1 cellular context compared by ENCODE assay signal in genomic region chr19:17334414-17335409, GRCh38.
TF ChIP-seq lines count a peak whose summit lies in the region.

A gene with protein sequence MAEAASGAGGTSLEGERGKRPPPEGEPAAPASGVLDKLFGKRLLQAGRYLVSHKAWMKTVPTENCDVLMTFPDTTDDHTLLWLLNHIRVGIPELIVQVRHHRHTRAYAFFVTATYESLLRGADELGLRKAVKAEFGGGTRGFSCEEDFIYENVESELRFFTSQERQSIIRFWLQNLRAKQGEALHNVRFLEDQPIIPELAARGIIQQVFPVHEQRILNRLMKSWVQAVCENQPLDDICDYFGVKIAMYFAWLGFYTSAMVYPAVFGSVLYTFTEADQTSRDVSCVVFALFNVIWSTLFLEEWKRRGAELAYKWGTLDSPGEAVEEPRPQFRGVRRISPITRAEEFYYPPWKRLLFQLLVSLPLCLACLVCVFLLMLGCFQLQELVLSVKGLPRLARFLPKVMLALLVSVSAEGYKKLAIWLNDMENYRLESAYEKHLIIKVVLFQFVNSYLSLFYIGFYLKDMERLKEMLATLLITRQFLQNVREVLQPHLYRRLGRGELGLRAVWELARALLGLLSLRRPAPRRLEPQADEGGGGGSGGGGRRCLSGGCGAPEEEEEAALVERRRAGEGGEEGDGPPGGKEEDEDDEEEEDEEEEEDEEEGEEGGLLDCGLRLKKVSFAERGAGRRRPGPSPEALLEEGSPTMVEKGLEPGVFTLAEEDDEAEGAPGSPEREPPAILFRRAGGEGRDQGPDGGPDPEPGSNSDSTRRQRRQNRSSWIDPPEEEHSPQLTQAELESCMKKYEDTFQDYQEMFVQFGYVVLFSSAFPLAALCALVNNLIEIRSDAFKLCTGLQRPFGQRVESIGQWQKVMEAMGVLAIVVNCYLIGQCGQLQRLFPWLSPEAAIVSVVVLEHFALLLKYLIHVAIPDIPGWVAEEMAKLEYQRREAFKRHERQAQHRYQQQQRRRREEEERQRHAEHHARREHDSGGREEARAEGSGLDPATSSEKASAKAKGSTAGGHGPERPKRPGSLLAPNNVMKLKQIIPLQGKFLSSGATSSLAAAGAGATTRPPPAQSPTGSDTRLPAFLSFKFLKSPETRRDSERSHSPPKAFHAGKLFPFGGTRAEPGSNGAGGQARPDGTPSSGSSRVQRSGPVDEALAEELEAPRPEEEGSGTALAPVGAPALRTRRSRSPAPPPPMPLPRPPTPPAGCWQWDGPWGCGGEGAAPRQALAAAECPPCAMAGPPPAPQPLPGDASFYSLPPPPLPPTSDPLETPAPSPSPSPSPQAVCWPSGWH (minus strand): TSS chr19:17334855. CDS start chr19:17334670, 185 bp downstream.

TF ChIP-seq in GM12878, 131 proteins besides CTCF, POLR2A, EP300 and RAD21 (continued from another document and continues in another):
- TF ChIP-seq SMC3 (IDR thresholded peaks at IDR 0.05; ENCODE audit: borderline replicate concordance, low read length): no peak
- TF ChIP-seq, protein P1, sequence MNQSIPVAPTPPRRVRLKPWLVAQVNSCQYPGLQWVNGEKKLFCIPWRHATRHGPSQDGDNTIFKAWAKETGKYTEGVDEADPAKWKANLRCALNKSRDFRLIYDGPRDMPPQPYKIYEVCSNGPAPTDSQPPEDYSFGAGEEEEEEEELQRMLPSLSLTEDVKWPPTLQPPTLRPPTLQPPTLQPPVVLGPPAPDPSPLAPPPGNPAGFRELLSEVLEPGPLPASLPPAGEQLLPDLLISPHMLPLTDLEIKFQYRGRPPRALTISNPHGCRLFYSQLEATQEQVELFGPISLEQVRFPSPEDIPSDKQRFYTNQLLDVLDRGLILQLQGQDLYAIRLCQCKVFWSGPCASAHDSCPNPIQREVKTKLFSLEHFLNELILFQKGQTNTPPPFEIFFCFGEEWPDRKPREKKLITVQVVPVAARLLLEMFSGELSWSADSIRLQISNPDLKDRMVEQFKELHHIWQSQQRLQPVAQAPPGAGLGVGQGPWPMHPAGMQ (IDR thresholded peaks at IDR 0.05; ENCODE audit: borderline replicate concordance): no peak
- peak; percentile 84 for TF ChIP-seq BACH1 (IDR thresholded peaks at IDR 0.05; ENCODE audit: borderline replicate concordance)
- no peak for TF ChIP-seq NR2C2 (IDR thresholded peaks at IDR 0.05; ENCODE audit: borderline replicate concordance, control insufficient read depth, insufficient read length, low read depth)
- TF ChIP-seq MYB (IDR thresholded peaks at IDR 0.05; ENCODE audit: borderline replicate concordance, low read depth, low read length): 0 out of 2 replicates have a peak, but pooled peaks have one; percentile 20
- no peak for TF ChIP-seq GABPA (IDR thresholded peaks at IDR 0.05; ENCODE audit: low read depth)
- TF ChIP-seq NKRF (conservative IDR thresholded peaks at IDR 0.05): peak; percentile 75
- TF ChIP-seq DPF2 (IDR thresholded peaks at IDR 0.05): peak; percentile 89
- no peak for TF ChIP-seq NFIC (IDR thresholded peaks at IDR 0.05; ENCODE audit: low read depth, low read length)
- peak; percentile 85 for TF ChIP-seq PBX3 (IDR thresholded peaks at IDR 0.05; ENCODE audit: insufficient replicate concordance, low read depth, low read length)
- peak; percentile 54; the same call in 1 of the 2 replicates for TF ChIP-seq CBFB (IDR thresholded peaks at IDR 0.05; ENCODE audit: low read depth)
- TF ChIP-seq SIN3A (IDR thresholded peaks at IDR 0.05; ENCODE audit: low read depth, low read length): peak; percentile 48; the same call in 1 of the 2 replicates
- TF ChIP-seq HSF1 (IDR thresholded peaks at IDR 0.05; ENCODE audit: low read depth, low read length): 0 out of 2 replicates have a peak, but pooled peaks have one; percentile 12
- no peak for TF ChIP-seq EZH2 (IDR thresholded peaks at IDR 0.05; ENCODE audit: borderline replicate concordance, control insufficient read depth, low read depth, low read length)
- no peak for TF ChIP-seq NFXL1 (IDR thresholded peaks at IDR 0.05; ENCODE audit: borderline replicate concordance)
- TF ChIP-seq SIX5 (IDR thresholded peaks at IDR 0.05; ENCODE audit: low read depth, low read length, severe bottlenecking): no peak
- TF ChIP-seq, protein P2, sequence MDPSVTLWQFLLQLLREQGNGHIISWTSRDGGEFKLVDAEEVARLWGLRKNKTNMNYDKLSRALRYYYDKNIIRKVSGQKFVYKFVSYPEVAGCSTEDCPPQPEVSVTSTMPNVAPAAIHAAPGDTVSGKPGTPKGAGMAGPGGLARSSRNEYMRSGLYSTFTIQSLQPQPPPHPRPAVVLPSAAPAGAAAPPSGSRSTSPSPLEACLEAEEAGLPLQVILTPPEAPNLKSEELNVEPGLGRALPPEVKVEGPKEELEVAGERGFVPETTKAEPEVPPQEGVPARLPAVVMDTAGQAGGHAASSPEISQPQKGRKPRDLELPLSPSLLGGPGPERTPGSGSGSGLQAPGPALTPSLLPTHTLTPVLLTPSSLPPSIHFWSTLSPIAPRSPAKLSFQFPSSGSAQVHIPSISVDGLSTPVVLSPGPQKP (IDR thresholded peaks at IDR 0.05; ENCODE audit: low read depth, low read length): peak; percentile 61; the same call in 1 of the 2 replicates
- peak; percentile 17; the same call in 1 of the 2 replicates for TF ChIP-seq SREBF2 (IDR thresholded peaks at IDR 0.05; ENCODE audit: low read length)
- TF ChIP-seq RCOR1 (conservative IDR thresholded peaks at IDR 0.05; ENCODE audit: low read depth, low read length): no peak
- no peak for TF ChIP-seq SREBF1 (IDR thresholded peaks at IDR 0.05; ENCODE audit: low read length)
- TF ChIP-seq BRCA1 (IDR thresholded peaks at IDR 0.05; ENCODE audit: low read depth, low read length): no peak
- TF ChIP-seq CREM (IDR thresholded peaks at IDR 0.05; ENCODE audit: low read depth): peak; percentile 91
- TF ChIP-seq CHD4 (IDR thresholded peaks at IDR 0.05): no peak
- TF ChIP-seq TARDBP (IDR thresholded peaks at IDR 0.05; ENCODE audit: borderline replicate concordance): 0 out of 2 replicates have a peak, but pooled peaks have one; percentile 4
- peak; percentile 90 for TF ChIP-seq NBN (IDR thresholded peaks at IDR 0.05)
- TF ChIP-seq MAX (IDR thresholded peaks at IDR 0.05; ENCODE audit: low read depth, low read length): peak; percentile 34; the same call in 1 of the 2 replicates
- 0 out of 2 replicates have a peak, but pooled peaks have one; percentile 45 for TF ChIP-seq TCF12 (IDR thresholded peaks at IDR 0.05; ENCODE audit: low read depth, low read length)
- TF ChIP-seq, protein P3, sequence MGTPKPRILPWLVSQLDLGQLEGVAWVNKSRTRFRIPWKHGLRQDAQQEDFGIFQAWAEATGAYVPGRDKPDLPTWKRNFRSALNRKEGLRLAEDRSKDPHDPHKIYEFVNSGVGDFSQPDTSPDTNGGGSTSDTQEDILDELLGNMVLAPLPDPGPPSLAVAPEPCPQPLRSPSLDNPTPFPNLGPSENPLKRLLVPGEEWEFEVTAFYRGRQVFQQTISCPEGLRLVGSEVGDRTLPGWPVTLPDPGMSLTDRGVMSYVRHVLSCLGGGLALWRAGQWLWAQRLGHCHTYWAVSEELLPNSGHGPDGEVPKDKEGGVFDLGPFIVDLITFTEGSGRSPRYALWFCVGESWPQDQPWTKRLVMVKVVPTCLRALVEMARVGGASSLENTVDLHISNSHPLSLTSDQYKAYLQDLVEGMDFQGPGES (IDR thresholded peaks at IDR 0.05): no peak
- TF ChIP-seq KDM1A (IDR thresholded peaks at IDR 0.05; ENCODE audit: borderline replicate concordance): no peak
- TF ChIP-seq CBX3 (IDR thresholded peaks at IDR 0.05; ENCODE audit: borderline replicate concordance, low read depth): no peak
- TF ChIP-seq RFX5 (IDR thresholded peaks at IDR 0.05; ENCODE audit: low read depth, low read length): peak; percentile 55
- no peak for TF ChIP-seq CHD1 (IDR thresholded peaks at IDR 0.05; ENCODE audit: low read depth, low read length)
- peak; percentile 43 to 80; a peak in 2 of 4 replicates for TF ChIP-seq BHLHE40 (IDR thresholded peaks at IDR 0.05; ENCODE audit: borderline replicate concordance in 1 of 2, low read depth in 2 of 2, low read length in 1 of 2)
- TF ChIP-seq CHD2 (IDR thresholded peaks at IDR 0.05; ENCODE audit: borderline replicate concordance, low read depth, low read length): 0 out of 2 replicates have a peak, but pooled peaks have one; percentile 62
- TF ChIP-seq TAF1 (IDR thresholded peaks at IDR 0.05; ENCODE audit: borderline replicate concordance, low read depth, low read length): peak; percentile 23; the same call in 1 of the 2 replicates
- no peak for TF ChIP-seq PRDM15 (CRISPR knock-in tag; IDR thresholded peaks at IDR 0.05)
- TF ChIP-seq ZNF274 (IDR thresholded peaks at IDR 0.05; ENCODE audit: insufficient read depth, insufficient read length): no peak
- no peak for TF ChIP-seq SPI1 (IDR thresholded peaks at IDR 0.05; ENCODE audit: borderline replicate concordance, insufficient read depth, low read depth, low read length)
- TF ChIP-seq ASH2L (IDR thresholded peaks at IDR 0.05; ENCODE audit: borderline replicate concordance, low read depth): no peak
- TF ChIP-seq SUZ12 (IDR thresholded peaks at IDR 0.05; ENCODE audit: unreplicated experiment): no peak
- TF ChIP-seq RAD51 (IDR thresholded peaks at IDR 0.05): no peak
- TF ChIP-seq, protein P4, sequence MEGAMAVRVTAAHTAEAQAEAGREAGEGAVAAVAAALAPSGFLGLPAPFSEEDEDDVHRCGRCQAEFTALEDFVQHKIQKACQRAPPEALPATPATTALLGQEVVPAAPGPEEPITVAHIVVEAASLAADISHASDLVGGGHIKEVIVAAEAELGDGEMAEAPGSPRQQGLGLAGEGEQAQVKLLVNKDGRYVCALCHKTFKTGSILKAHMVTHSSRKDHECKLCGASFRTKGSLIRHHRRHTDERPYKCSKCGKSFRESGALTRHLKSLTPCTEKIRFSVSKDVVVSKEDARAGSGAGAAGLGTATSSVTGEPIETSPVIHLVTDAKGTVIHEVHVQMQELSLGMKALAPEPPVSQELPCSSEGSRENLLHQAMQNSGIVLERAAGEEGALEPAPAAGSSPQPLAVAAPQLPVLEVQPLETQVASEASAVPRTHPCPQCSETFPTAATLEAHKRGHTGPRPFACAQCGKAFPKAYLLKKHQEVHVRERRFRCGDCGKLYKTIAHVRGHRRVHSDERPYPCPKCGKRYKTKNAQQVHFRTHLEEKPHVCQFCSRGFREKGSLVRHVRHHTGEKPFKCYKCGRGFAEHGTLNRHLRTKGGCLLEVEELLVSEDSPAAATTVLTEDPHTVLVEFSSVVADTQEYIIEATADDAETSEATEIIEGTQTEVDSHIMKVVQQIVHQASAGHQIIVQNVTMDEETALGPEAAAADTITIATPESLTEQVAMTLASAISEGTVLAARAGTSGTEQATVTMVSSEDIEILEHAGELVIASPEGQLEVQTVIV (IDR thresholded peaks at IDR 0.05; ENCODE audit: borderline replicate concordance, partially characterized antibody): peak; percentile 62
- TF ChIP-seq CBX5 (IDR thresholded peaks at IDR 0.05; ENCODE audit: low read depth): no peak
